27 cellular contexts compared by ENCODE assay signal in genomic region chr2:185372188-185372587, GRCh38.
A peak's percentile ranks its signal among the peaks of the same experiment; 100 is the strongest.
DNase-seq lines count a peak whose midpoint lies in the region; ATAC-seq, FAIRE-seq and TF ChIP-seq lines count a peak whose summit lies in the region.
"Had no signal": no experiment of that assay in that cellular context is flagged by ENCODE, and none has a peak within 500 bp of the region (broad histone marks: within the 10 kb centered on the region; RNA-seq: fewer than 3 reads in every experiment).

No MANE protein-coding gene starts in this region.

- H3K4me3 Mint-ChIP-seq in astrocyte (ENCODE audit: unreplicated experiment) = no peak overlapping the region
- H3K4me3 Mint-ChIP-seq: activated B cell treated with CpG ODN at 0.5 μM for 24 hours; activated CD4-positive, alpha-beta memory T cell treated with anti-CD3 and anti-CD28 coated beads, Interleukin-2, amount 10 ng/mL, durations not matched to agents 7 days and 5 days; activated naive CD4-positive, alpha-beta T cell treated with anti-CD3 and anti-CD28 coated beads, Interleukin-2, amount 10 ng/mL, durations not matched to agents 7 days and 5 days had no signal

- H3K79me2 ChIP-seq in HepG2 (ENCODE audit: insufficient read depth, low read length) = no peaks in the 10 kb centered on the region
- H3K79me2 ChIP-seq in astrocyte (ENCODE audit: insufficient read depth, low read length) = no peaks in the 10 kb centered on the region

- WGBS in HepG2 (ENCODE audit: low lambda C conversion rate) = under 1% methylated on average over 3 of the region's 3 CpGs
- 50% methylated on average over 3 of the region's 3 CpGs for WGBS in right lobe of liver (ENCODE audit: insufficient coverage, low coverage, low lambda C conversion rate, missing lambda C conversion rate)
- WGBS in transverse colon (ENCODE audit: low coverage in 1 of 2), 2 donors = 50 to 57% methylated on average over 3 of the region's 3 CpGs

- H4K20me1 ChIP-seq in HepG2 (ENCODE audit: insufficient read depth, low read length) = no peaks in the 10 kb centered on the region
- H4K20me1 ChIP-seq in astrocyte (ENCODE audit: insufficient read depth, low read length) = no peaks in the 10 kb centered on the region
- H4K20me1 ChIP-seq: BLaER1 treated with 17β-estradiol and CSF1 and Interleukin-3, amounts not matched to agents 10 nM and 100 nM had no signal

- TF ChIP-seq RAD21 in HepG2 (CRISPR knock-in tag; IDR thresholded peaks at IDR 0.05) = no peak

- H3K36me3 Mint-ChIP-seq in astrocyte (ENCODE audit: low read depth, unreplicated experiment) = no peaks in the 10 kb centered on the region
- H3K36me3 Mint-ChIP-seq: activated naive CD4-positive, alpha-beta T cell treated with anti-CD3 and anti-CD28 coated beads, Interleukin-2, amount 10 ng/mL, durations not matched to agents 7 days and 5 days had no signal

- no peaks in the 10 kb centered on the region for H3K27me3 Mint-ChIP-seq in astrocyte (ENCODE audit: low read depth, unreplicated experiment)
- H3K27me3 Mint-ChIP-seq: activated B cell treated with CpG ODN at 0.5 μM for 24 hours; activated CD4-positive, alpha-beta memory T cell treated with anti-CD3 and anti-CD28 coated beads, Interleukin-2, amount 10 ng/mL, durations not matched to agents 7 days and 5 days; activated naive CD4-positive, alpha-beta T cell treated with anti-CD3 and anti-CD28 coated beads, Interleukin-2, amount 10 ng/mL, durations not matched to agents 7 days and 5 days had no signal

- FAIRE-seq in HepG2 (lab: Jason Lieb, UNC) (no peak), astrocyte (lab: Jason Lieb, UNC) (no peak)
- FAIRE-seq: A549, D721Med, endothelial cell of umbilical vein, G401.6, GM19239 had no signal

- ATAC-seq in HepG2 = no peak
- no peak for ATAC-seq in right lobe of liver
- no peak for ATAC-seq in HG03354 (IDR thresholded peaks at IDR 0.05; ENCODE audit: poor library complexity, severe bottlenecking, unreplicated experiment)
- ATAC-seq: A549, left ventricle myocardium superior had no signal

- H3K27me3 ChIP-seq in HepG2 (ENCODE audit: control insufficient read depth in 1 of 2, insufficient read depth in 2 of 2, low read length in 2 of 2) = no peaks in the 10 kb centered on the region
- H3K27me3 ChIP-seq in right lobe of liver = no peaks in the 10 kb centered on the region
- no peaks in the 10 kb centered on the region for H3K27me3 ChIP-seq in astrocyte (ENCODE audit: insufficient read depth, low read length)
- H3K27me3 ChIP-seq in transverse colon = no peaks in the 10 kb centered on the region
- H3K27me3 ChIP-seq: ascending aorta; BLaER1 treated with 17β-estradiol and CSF1 and Interleukin-3, amounts not matched to agents 10 nM and 100 nM had no signal

- no peak for DNase-seq in HepG2 (ENCODE audit: low spot score)
- DNase-seq in right lobe of liver = no peak
- peak; percentile 1 for DNase-seq in astrocyte (ENCODE audit: low read depth)
- peak; percentile 0 for DNase-seq in fibroblast of the conjunctiva (ENCODE audit: low read depth)
- DNase-seq in transverse colon = peak; percentile 63
- no peak for DNase-seq in NCI-H510A treated with DMSO at 0.1 percent for 48 hours (lab: John Stamatoyannopoulos, UW)
- DNase-seq in NCI-H345 treated with DMSO at 0.1 percent for 48 hours (lab: John Stamatoyannopoulos, UW; ENCODE audit: unreplicated experiment) = no peak
- DNase-seq: activated B cell treated with CpG ODN at 0.5 μM for 24 hours; activated CD4-positive, alpha-beta memory T cell treated with anti-CD3 and anti-CD28 coated beads, Interleukin-2, amount 10 ng/mL, durations not matched to agents 7 days and 5 days; activated naive CD4-positive, alpha-beta T cell treated with anti-CD3 and anti-CD28 coated beads, Interleukin-2, amount 10 ng/mL, durations not matched to agents 7 days and 5 days; activated T-cell treated with anti-CD3 and anti-CD28 coated beads, Interleukin-2, amount 50 U/mL, for 1 hour; cortex of kidney; left ventricle myocardium superior; NCI-H1092 treated with DMSO at 0.1 percent for 48 hours; NCI-H2081 treated with DMSO at 0.1 percent for 48 hours; NCI-H526; T-helper 2 cell had no signal

- H3K27ac ChIP-seq in HepG2 (ENCODE audit: extremely low read length, insufficient read depth, low read length) (no peak overlapping the region), right lobe of liver (no peak overlapping the region), astrocyte (ENCODE audit: low read depth, low read length) (no peak overlapping the region), transverse colon (no peak overlapping the region)
- H3K27ac ChIP-seq: A549; ascending aorta; BLaER1 treated with 17β-estradiol and CSF1 and Interleukin-3, amounts not matched to agents 10 nM and 100 nM; HL-60 had no signal

- no peak for TF ChIP-seq CTCF in HepG2 (CRISPR knock-in tag; IDR thresholded peaks at IDR 0.05)
- no peak for TF ChIP-seq CTCF in right lobe of liver (IDR thresholded peaks at IDR 0.05)
- no peak for TF ChIP-seq CTCF in astrocyte (IDR thresholded peaks at IDR 0.05; ENCODE audit: insufficient read depth, low read depth, low read length)
- no peak for TF ChIP-seq CTCF in transverse colon (IDR thresholded peaks at IDR 0.05)

- TF ChIP-seq EP300 in HepG2 (IDR thresholded peaks at IDR 0.05; ENCODE audit: low read depth in 2 of 2, low read length in 2 of 2) (no peak), HepG2 (CRISPR knock-in tag; IDR thresholded peaks at IDR 0.05; ENCODE audit: borderline replicate concordance) (no peak), transverse colon (IDR thresholded peaks at IDR 0.05; ENCODE audit: low read depth) (no peak)

- H3K9me3 ChIP-seq in HepG2 (ENCODE audit: low read length) (no peaks in the 10 kb centered on the region), right lobe of liver (no peaks in the 10 kb centered on the region), astrocyte (ENCODE audit: insufficient read depth, low read depth, low read length) (no peaks in the 10 kb centered on the region), transverse colon (no peaks in the 10 kb centered on the region)
- H3K9me3 ChIP-seq: A549; ascending aorta; BLaER1 treated with 17β-estradiol and CSF1 and Interleukin-3, amounts not matched to agents 10 nM and 100 nM; HAP-1 had no signal

- in situ Hi-C loops in HepG2 (cut with HindIII; ENCODE audit: extremely low pct_ligation_motif_present, low pct_unique_long_range_greater_than_20kb) (no loop called here), transverse colon (cut with MboI; ENCODE audit: low pct_ligation_motif_present in 1 of 4, low pct_unique_long_range_greater_than_20kb in 1 of 4, low sequenced_read_pairs in 3 of 4) (no loop called here)

- POLR2A ChIA-PET in HepG2 (lab: Yijun Ruan, JAX) = no interaction called here

- H3K27ac Mint-ChIP-seq in astrocyte (ENCODE audit: unreplicated experiment) = no peak overlapping the region
- H3K27ac Mint-ChIP-seq: activated B cell treated with CpG ODN at 0.5 μM for 24 hours; activated CD4-positive, alpha-beta memory T cell treated with anti-CD3 and anti-CD28 coated beads, Interleukin-2, amount 10 ng/mL, durations not matched to agents 7 days and 5 days; activated naive CD4-positive, alpha-beta T cell treated with anti-CD3 and anti-CD28 coated beads, Interleukin-2, amount 10 ng/mL, durations not matched to agents 7 days and 5 days had no signal

- no peak for TF ChIP-seq POLR2A in HepG2 (IDR thresholded peaks at IDR 0.05; ENCODE audit: insufficient read depth in 1 of 2, low read depth in 2 of 2, low read length in 2 of 2)
- TF ChIP-seq POLR2A in right lobe of liver (IDR thresholded peaks at IDR 0.05) = no peak
- no peak for TF ChIP-seq POLR2A in transverse colon (IDR thresholded peaks at IDR 0.05)

- no peaks in the 10 kb centered on the region for H3K9me3 Mint-ChIP-seq in astrocyte (ENCODE audit: unreplicated experiment)
- H3K9me3 Mint-ChIP-seq: activated B cell treated with CpG ODN at 0.5 μM for 24 hours; activated naive CD4-positive, alpha-beta T cell treated with anti-CD3 and anti-CD28 coated beads, Interleukin-2, amount 10 ng/mL, durations not matched to agents 7 days and 5 days had no signal

- H3K4me1 ChIP-seq in HepG2 (ENCODE audit: insufficient read depth, low read length) (no peaks in the 10 kb centered on the region), right lobe of liver (no peaks in the 10 kb centered on the region), astrocyte (ENCODE audit: insufficient read depth, low read length) (no peaks in the 10 kb centered on the region), transverse colon (peaks cover 0 to 8% (median 0%) of the 10 kb centered on the region in 4 donors)
- H3K4me1 ChIP-seq: A549; ascending aorta; BLaER1 treated with 17β-estradiol and CSF1 and Interleukin-3, amounts not matched to agents 10 nM and 100 nM; HAP-1 had no signal

- no TSS peak for BruUV-seq in HepG2 (replicated peaks; lab: Mats Ljungman, UMichigan)

- H3K4me2 ChIP-seq in HepG2 (ENCODE audit: low read depth, low read length) = no peak overlapping the region
- H3K4me2 ChIP-seq in astrocyte (ENCODE audit: low read length) = no peak overlapping the region
- H3K4me2 ChIP-seq: A549; BLaER1 treated with 17β-estradiol and CSF1 and Interleukin-3, amounts not matched to agents 10 nM and 100 nM had no signal

- H3K4me3 ChIP-seq in HepG2 (replicated peaks in 1 of 3; ENCODE audit: insufficient read depth in 1 of 3, low read depth in 2 of 3, low read length in 3 of 3) = no peak overlapping the region
- H3K4me3 ChIP-seq in right lobe of liver = no peak overlapping the region
- no peak overlapping the region for H3K4me3 ChIP-seq in astrocyte (ENCODE audit: insufficient read depth, low read depth, low read length)
- no peak overlapping the region for H3K4me3 ChIP-seq in transverse colon
- H3K4me3 ChIP-seq: A549; ascending aorta; BLaER1 treated with 17β-estradiol and CSF1 and Interleukin-3, amounts not matched to agents 10 nM and 100 nM; HAP-1 had no signal

- no peak overlapping the region for H2AFZ ChIP-seq in HepG2 (ENCODE audit: low read length)
- H2AFZ ChIP-seq in astrocyte (ENCODE audit: low read depth, low read length) = no peak overlapping the region

- no peak overlapping the region for H3K9ac ChIP-seq in HepG2 (ENCODE audit: insufficient read depth, low read depth, low read length)
- no peak overlapping the region for H3K9ac ChIP-seq in astrocyte (ENCODE audit: low read length)
- H3K9ac ChIP-seq: BLaER1 treated with 17β-estradiol and CSF1 and Interleukin-3, amounts not matched to agents 10 nM and 100 nM had no signal

- intact Hi-C loops in HepG2 (cut with micrococcal nuclease; ENCODE audit: unreplicated experiment) = no loop called here
- intact Hi-C loops in right lobe of liver (cut with DNase I) = no loop called here
- intact Hi-C loops in transverse colon (cut with DNase I; ENCODE audit: low total_unique reads) = no loop called here

- H3K4me1 Mint-ChIP-seq in astrocyte (ENCODE audit: low read depth, unreplicated experiment) = no peaks in the 10 kb centered on the region
- H3K4me1 Mint-ChIP-seq: activated B cell treated with CpG ODN at 0.5 μM for 24 hours; activated CD4-positive, alpha-beta memory T cell treated with anti-CD3 and anti-CD28 coated beads, Interleukin-2, amount 10 ng/mL, durations not matched to agents 7 days and 5 days; activated naive CD4-positive, alpha-beta T cell treated with anti-CD3 and anti-CD28 coated beads, Interleukin-2, amount 10 ng/mL, durations not matched to agents 7 days and 5 days had no signal

- H3K36me3 ChIP-seq in HepG2 (replicated peaks in 1 of 2; ENCODE audit: control insufficient read depth in 1 of 2, insufficient read depth in 2 of 2, low read length in 2 of 2) (no peaks in the 10 kb centered on the region), right lobe of liver (no peaks in the 10 kb centered on the region), astrocyte (ENCODE audit: insufficient read depth, low read length) (no peaks in the 10 kb centered on the region), transverse colon (no peaks in the 10 kb centered on the region)
- H3K36me3 ChIP-seq: ascending aorta; BLaER1 treated with 17β-estradiol and CSF1 and Interleukin-3, amounts not matched to agents 10 nM and 100 nM; HAP-1 had no signal

- CTCF ChIA-PET in HepG2 (lab: Yijun Ruan, JAX; ENCODE audit: low intra/inter-chr PET ratio, low total read pairs) = no interaction called here

Comparison
In these comparisons a context has a peak if more than half of its experiments do, and no peak if none do; other contexts are left out.
1. DNase-seq: peak in astrocyte (single experiment), fibroblast of the conjunctiva (single experiment) and transverse colon (single experiment); none in HepG2 (single experiment), right lobe of liver (0 of 3), NCI-H510A treated with DMSO at 0.1 percent for 48 hours (single experiment) and NCI-H345 treated with DMSO at 0.1 percent for 48 hours (single experiment).